ENCODE assay signal across 2 cellular contexts in the genomic region with DNA sequence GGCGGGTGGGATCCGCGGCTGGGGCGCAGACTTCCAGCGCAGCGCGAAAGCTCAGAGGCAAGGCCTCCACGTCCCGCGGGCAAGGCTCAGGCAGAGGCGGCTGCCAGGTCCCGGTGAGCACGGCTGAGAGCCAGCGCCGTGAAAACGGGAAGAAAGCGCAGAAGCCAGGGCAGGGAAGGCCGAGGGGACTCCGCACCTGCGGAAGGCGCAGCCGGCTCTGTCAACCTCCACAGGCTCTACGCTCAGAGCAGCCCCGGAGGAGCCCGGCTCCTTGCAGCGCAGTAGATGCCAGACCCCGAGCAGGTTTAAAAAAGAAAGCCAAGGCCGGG.
TF ChIP-seq lines count a peak whose summit lies in the region.

No MANE protein-coding gene starts in this region.

TF ChIP-seq in GM23338, 12 proteins besides CTCF, POLR2A, EP300 and RAD21 (continued from another document):
- no peak for TF ChIP-seq EZH2phosphoT487 (IDR thresholded peaks at IDR 0.05; ENCODE audit: unreplicated experiment)
- no peak for TF ChIP-seq JUNB (IDR thresholded peaks at IDR 0.05; ENCODE audit: unreplicated experiment)
- TF ChIP-seq, protein P1, sequence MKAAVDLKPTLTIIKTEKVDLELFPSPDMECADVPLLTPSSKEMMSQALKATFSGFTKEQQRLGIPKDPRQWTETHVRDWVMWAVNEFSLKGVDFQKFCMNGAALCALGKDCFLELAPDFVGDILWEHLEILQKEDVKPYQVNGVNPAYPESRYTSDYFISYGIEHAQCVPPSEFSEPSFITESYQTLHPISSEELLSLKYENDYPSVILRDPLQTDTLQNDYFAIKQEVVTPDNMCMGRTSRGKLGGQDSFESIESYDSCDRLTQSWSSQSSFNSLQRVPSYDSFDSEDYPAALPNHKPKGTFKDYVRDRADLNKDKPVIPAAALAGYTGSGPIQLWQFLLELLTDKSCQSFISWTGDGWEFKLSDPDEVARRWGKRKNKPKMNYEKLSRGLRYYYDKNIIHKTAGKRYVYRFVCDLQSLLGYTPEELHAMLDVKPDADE (IDR thresholded peaks at IDR 0.05) = no peak
- TF ChIP-seq, protein P2, sequence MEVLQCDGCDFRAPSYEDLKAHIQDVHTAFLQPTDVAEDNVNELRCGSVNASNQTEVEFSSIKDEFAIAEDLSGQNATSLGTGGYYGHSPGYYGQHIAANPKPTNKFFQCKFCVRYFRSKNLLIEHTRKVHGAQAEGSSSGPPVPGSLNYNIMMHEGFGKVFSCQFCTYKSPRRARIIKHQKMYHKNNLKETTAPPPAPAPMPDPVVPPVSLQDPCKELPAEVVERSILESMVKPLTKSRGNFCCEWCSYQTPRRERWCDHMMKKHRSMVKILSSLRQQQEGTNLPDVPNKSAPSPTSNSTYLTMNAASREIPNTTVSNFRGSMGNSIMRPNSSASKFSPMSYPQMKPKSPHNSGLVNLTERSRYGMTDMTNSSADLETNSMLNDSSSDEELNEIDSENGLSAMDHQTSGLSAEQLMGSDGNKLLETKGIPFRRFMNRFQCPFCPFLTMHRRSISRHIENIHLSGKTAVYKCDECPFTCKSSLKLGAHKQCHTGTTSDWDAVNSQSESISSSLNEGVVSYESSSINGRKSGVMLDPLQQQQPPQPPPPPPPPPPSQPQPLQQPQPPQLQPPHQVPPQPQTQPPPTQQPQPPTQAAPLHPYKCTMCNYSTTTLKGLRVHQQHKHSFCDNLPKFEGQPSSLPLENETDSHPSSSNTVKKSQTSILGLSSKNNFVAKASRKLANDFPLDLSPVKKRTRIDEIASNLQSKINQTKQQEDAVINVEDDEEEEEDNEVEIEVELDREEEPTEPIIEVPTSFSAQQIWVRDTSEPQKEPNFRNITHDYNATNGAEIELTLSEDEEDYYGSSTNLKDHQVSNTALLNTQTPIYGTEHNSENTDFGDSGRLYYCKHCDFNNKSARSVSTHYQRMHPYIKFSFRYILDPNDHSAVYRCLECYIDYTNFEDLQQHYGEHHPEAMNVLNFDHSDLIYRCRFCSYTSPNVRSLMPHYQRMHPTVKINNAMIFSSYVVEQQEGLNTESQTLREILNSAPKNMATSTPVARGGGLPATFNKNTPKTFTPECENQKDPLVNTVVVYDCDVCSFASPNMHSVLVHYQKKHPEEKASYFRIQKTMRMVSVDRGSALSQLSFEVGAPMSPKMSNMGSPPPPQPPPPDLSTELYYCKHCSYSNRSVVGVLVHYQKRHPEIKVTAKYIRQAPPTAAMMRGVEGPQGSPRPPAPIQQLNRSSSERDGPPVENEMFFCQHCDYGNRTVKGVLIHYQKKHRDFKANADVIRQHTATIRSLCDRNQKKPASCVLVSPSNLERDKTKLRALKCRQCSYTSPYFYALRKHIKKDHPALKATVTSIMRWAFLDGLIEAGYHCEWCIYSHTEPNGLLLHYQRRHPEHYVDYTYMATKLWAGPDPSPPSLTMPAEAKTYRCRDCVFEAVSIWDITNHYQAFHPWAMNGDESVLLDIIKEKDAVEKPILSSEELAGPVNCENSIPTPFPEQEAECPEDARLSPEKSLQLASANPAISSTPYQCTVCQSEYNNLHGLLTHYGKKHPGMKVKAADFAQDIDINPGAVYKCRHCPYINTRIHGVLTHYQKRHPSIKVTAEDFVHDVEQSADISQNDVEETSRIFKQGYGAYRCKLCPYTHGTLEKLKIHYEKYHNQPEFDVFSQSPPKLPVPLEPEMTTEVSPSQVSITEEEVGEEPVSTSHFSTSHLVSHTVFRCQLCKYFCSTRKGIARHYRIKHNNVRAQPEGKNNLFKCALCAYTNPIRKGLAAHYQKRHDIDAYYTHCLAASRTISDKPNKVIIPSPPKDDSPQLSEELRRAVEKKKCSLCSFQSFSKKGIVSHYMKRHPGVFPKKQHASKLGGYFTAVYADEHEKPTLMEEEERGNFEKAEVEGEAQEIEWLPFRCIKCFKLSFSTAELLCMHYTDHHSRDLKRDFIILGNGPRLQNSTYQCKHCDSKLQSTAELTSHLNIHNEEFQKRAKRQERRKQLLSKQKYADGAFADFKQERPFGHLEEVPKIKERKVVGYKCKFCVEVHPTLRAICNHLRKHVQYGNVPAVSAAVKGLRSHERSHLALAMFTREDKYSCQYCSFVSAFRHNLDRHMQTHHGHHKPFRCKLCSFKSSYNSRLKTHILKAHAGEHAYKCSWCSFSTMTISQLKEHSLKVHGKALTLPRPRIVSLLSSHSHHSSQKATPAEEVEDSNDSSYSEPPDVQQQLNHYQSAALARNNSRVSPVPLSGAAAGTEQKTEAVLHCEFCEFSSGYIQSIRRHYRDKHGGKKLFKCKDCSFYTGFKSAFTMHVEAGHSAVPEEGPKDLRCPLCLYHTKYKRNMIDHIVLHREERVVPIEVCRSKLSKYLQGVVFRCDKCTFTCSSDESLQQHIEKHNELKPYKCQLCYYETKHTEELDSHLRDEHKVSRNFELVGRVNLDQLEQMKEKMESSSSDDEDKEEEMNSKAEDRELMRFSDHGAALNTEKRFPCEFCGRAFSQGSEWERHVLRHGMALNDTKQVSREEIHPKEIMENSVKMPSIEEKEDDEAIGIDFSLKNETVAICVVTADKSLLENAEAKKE (CRISPR knock-in tag; IDR thresholded peaks at IDR 0.05) = no peak
- TF ChIP-seq STAT1 (IDR thresholded peaks at IDR 0.05; ENCODE audit: unreplicated experiment) = no peak
- no peak for TF ChIP-seq ZNF331 (CRISPR knock-in tag; IDR thresholded peaks at IDR 0.05; ENCODE audit: low read depth)
- no peak for TF ChIP-seq ZNF114 (CRISPR knock-in tag; IDR thresholded peaks at IDR 0.05)
- no peak for TF ChIP-seq CREB1 (CRISPR knock-in tag; IDR thresholded peaks at IDR 0.05; ENCODE audit: low read depth)

TF ChIP-seq in WTC11, 78 proteins besides CTCF, POLR2A, EP300 and RAD21 (continued from another document):
- TF ChIP-seq ZSCAN18 (CRISPR knock-in tag; IDR thresholded peaks at IDR 0.05) (no peak), ETV6 (CRISPR knock-in tag; IDR thresholded peaks at IDR 0.05) (no peak), CDX4 (CRISPR knock-in tag; IDR thresholded peaks at IDR 0.05; ENCODE audit: borderline replicate concordance) (no peak), ELF4 (CRISPR knock-in tag; IDR thresholded peaks at IDR 0.05; ENCODE audit: low read depth) (no peak), SMAD4 (CRISPR knock-in tag; IDR thresholded peaks at IDR 0.05) (no peak), HMGA2 (CRISPR knock-in tag; IDR thresholded peaks at IDR 0.05) (no peak)
- TF ChIP-seq, protein P3, sequence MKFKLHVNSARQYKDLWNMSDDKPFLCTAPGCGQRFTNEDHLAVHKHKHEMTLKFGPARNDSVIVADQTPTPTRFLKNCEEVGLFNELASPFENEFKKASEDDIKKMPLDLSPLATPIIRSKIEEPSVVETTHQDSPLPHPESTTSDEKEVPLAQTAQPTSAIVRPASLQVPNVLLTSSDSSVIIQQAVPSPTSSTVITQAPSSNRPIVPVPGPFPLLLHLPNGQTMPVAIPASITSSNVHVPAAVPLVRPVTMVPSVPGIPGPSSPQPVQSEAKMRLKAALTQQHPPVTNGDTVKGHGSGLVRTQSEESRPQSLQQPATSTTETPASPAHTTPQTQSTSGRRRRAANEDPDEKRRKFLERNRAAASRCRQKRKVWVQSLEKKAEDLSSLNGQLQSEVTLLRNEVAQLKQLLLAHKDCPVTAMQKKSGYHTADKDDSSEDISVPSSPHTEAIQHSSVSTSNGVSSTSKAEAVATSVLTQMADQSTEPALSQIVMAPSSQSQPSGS (CRISPR knock-in tag; IDR thresholded peaks at IDR 0.05; ENCODE audit: borderline replicate concordance, low read depth) = no peak
TF ChIP-seq in WTC11: peak in this region for 0.
